Comparison of ENCODE assay signal across 1 cellular context in the genomic region with DNA sequence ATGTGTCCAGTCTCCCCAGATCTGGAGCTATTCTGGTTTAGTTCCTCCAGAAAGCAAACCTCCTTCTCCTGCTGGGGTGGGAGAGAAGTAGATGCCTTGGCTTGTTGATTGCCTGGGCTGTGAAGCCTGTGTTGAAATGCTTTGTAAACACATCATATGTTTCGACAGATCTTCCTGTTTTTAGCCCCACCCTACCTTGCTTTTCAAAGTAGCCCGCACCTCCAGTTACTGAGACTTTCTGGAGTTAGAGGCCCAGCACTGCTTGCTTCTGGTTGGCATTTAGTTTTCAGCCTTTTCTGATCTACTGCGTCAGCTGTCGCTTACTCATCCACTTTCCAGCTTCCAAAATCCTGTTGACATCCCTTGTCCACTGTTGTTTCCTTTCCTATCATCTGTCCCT.
A peak's percentile ranks its signal among the peaks of the same experiment; 100 is the strongest.
TF ChIP-seq lines count a peak whose summit lies in the region.

No MANE protein-coding gene starts in this region.

TF ChIP-seq in HepG2, 621 proteins besides CTCF, POLR2A, EP300 and RAD21 (continued from another document and continues in another):
- TF ChIP-seq, protein P1, sequence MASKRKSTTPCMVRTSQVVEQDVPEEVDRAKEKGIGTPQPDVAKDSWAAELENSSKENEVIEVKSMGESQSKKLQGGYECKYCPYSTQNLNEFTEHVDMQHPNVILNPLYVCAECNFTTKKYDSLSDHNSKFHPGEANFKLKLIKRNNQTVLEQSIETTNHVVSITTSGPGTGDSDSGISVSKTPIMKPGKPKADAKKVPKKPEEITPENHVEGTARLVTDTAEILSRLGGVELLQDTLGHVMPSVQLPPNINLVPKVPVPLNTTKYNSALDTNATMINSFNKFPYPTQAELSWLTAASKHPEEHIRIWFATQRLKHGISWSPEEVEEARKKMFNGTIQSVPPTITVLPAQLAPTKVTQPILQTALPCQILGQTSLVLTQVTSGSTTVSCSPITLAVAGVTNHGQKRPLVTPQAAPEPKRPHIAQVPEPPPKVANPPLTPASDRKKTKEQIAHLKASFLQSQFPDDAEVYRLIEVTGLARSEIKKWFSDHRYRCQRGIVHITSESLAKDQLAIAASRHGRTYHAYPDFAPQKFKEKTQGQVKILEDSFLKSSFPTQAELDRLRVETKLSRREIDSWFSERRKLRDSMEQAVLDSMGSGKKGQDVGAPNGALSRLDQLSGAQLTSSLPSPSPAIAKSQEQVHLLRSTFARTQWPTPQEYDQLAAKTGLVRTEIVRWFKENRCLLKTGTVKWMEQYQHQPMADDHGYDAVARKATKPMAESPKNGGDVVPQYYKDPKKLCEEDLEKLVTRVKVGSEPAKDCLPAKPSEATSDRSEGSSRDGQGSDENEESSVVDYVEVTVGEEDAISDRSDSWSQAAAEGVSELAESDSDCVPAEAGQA (IDR thresholded peaks at IDR 0.05; ENCODE audit: low read depth): no peak
- TF ChIP-seq, protein P1 (CRISPR knock-in tag; IDR thresholded peaks at IDR 0.05; ENCODE audit: borderline replicate concordance): no peak
- TF ChIP-seq ARNTL (CRISPR knock-in tag; IDR thresholded peaks at IDR 0.05) (0 out of 2 replicates have a peak, but pooled peaks have one; percentile 25), ZNF615 (CRISPR knock-in tag; IDR thresholded peaks at IDR 0.05; ENCODE audit: borderline replicate concordance) (no peak), NFYB (CRISPR knock-in tag; IDR thresholded peaks at IDR 0.05) (no peak), FOXK2 (IDR thresholded peaks at IDR 0.05) (no peak), MIER2 (CRISPR knock-in tag; IDR thresholded peaks at IDR 0.05) (no peak), MAFG (CRISPR knock-in tag; IDR thresholded peaks at IDR 0.05) (no peak), STAG1 (CRISPR knock-in tag; IDR thresholded peaks at IDR 0.05) (no peak), PCBP2 (optimal IDR thresholded peaks at IDR 0.05; ENCODE audit: low read depth, low read length, poor library complexity, severe bottlenecking) (no peak), ATAD3A (CRISPR knock-in tag; IDR thresholded peaks at IDR 0.05) (no peak), FOXK1 (CRISPR knock-in tag; IDR thresholded peaks at IDR 0.05; ENCODE audit: borderline replicate concordance, low read depth) (peak; percentile 82; the same call in 1 of the 2 replicates), DMAP1 (CRISPR knock-in tag; IDR thresholded peaks at IDR 0.05) (no peak), SCMH1 (CRISPR knock-in tag; IDR thresholded peaks at IDR 0.05; ENCODE audit: borderline replicate concordance) (no peak), ZNF891 (CRISPR knock-in tag; IDR thresholded peaks at IDR 0.05) (no peak), KDM5A (IDR thresholded peaks at IDR 0.05; ENCODE audit: borderline replicate concordance, low read length) (no peak), ZFYVE20 (CRISPR knock-in tag; IDR thresholded peaks at IDR 0.05; ENCODE audit: borderline replicate concordance, low read depth) (no peak), EED (CRISPR knock-in tag; IDR thresholded peaks at IDR 0.05) (no peak), PHF5A (CRISPR knock-in tag; IDR thresholded peaks at IDR 0.05; ENCODE audit: low read depth, unreplicated experiment) (no peak), CBX1 (IDR thresholded peaks at IDR 0.05; ENCODE audit: low read depth) (no peak)
- TF ChIP-seq, protein P2, sequence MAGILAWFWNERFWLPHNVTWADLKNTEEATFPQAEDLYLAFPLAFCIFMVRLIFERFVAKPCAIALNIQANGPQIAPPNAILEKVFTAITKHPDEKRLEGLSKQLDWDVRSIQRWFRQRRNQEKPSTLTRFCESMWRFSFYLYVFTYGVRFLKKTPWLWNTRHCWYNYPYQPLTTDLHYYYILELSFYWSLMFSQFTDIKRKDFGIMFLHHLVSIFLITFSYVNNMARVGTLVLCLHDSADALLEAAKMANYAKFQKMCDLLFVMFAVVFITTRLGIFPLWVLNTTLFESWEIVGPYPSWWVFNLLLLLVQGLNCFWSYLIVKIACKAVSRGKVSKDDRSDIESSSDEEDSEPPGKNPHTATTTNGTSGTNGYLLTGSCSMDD (CRISPR knock-in tag; IDR thresholded peaks at IDR 0.05): no peak
- TF ChIP-seq, protein P3, sequence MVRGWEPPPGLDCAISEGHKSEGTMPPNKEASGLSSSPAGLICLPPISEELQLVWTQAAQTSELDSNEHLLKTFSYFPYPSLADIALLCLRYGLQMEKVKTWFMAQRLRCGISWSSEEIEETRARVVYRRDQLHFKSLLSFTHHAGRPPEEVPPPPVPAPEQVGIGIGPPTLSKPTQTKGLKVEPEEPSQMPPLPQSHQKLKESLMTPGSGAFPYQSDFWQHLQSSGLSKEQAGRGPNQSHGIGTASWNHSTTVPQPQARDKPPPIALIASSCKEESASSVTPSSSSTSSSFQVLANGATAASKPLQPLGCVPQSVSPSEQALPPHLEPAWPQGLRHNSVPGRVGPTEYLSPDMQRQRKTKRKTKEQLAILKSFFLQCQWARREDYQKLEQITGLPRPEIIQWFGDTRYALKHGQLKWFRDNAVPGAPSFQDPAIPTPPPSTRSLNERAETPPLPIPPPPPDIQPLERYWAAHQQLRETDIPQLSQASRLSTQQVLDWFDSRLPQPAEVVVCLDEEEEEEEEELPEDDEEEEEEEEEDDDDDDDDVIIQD (CRISPR knock-in tag; IDR thresholded peaks at IDR 0.05; ENCODE audit: low read depth): no peak
- TF ChIP-seq, protein P4, sequence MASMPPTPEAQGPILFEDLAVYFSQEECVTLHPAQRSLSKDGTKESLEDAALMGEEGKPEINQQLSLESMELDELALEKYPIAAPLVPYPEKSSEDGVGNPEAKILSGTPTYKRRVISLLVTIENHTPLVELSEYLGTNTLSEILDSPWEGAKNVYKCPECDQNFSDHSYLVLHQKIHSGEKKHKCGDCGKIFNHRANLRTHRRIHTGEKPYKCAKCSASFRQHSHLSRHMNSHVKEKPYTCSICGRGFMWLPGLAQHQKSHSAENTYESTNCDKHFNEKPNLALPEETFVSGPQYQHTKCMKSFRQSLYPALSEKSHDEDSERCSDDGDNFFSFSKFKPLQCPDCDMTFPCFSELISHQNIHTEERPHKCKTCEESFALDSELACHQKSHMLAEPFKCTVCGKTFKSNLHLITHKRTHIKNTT (CRISPR knock-in tag; IDR thresholded peaks at IDR 0.05): no peak
- TF ChIP-seq, protein P5, sequence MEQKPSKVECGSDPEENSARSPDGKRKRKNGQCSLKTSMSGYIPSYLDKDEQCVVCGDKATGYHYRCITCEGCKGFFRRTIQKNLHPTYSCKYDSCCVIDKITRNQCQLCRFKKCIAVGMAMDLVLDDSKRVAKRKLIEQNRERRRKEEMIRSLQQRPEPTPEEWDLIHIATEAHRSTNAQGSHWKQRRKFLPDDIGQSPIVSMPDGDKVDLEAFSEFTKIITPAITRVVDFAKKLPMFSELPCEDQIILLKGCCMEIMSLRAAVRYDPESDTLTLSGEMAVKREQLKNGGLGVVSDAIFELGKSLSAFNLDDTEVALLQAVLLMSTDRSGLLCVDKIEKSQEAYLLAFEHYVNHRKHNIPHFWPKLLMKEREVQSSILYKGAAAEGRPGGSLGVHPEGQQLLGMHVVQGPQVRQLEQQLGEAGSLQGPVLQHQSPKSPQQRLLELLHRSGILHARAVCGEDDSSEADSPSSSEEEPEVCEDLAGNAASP (CRISPR knock-in tag; IDR thresholded peaks at IDR 0.05; ENCODE audit: borderline replicate concordance): 0 out of 2 replicates have a peak, but pooled peaks have one; percentile 12
- TF ChIP-seq, protein P6, sequence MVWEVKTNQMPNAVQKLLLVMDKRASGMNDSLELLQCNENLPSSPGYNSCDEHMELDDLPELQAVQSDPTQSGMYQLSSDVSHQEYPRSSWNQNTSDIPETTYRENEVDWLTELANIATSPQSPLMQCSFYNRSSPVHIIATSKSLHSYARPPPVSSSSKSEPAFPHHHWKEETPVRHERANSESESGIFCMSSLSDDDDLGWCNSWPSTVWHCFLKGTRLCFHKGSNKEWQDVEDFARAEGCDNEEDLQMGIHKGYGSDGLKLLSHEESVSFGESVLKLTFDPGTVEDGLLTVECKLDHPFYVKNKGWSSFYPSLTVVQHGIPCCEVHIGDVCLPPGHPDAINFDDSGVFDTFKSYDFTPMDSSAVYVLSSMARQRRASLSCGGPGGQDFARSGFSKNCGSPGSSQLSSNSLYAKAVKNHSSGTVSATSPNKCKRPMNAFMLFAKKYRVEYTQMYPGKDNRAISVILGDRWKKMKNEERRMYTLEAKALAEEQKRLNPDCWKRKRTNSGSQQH (CRISPR knock-in tag; IDR thresholded peaks at IDR 0.05; ENCODE audit: low read depth): no peak
- TF ChIP-seq, protein P7, sequence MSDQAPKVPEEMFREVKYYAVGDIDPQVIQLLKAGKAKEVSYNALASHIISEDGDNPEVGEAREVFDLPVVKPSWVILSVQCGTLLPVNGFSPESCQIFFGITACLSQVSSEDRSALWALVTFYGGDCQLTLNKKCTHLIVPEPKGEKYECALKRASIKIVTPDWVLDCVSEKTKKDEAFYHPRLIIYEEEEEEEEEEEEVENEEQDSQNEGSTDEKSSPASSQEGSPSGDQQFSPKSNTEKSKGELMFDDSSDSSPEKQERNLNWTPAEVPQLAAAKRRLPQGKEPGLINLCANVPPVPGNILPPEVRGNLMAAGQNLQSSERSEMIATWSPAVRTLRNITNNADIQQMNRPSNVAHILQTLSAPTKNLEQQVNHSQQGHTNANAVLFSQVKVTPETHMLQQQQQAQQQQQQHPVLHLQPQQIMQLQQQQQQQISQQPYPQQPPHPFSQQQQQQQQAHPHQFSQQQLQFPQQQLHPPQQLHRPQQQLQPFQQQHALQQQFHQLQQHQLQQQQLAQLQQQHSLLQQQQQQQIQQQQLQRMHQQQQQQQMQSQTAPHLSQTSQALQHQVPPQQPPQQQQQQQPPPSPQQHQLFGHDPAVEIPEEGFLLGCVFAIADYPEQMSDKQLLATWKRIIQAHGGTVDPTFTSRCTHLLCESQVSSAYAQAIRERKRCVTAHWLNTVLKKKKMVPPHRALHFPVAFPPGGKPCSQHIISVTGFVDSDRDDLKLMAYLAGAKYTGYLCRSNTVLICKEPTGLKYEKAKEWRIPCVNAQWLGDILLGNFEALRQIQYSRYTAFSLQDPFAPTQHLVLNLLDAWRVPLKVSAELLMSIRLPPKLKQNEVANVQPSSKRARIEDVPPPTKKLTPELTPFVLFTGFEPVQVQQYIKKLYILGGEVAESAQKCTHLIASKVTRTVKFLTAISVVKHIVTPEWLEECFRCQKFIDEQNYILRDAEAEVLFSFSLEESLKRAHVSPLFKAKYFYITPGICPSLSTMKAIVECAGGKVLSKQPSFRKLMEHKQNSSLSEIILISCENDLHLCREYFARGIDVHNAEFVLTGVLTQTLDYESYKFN (CRISPR knock-in tag; conservative IDR thresholded peaks at IDR 0.05): peak; percentile 60
- TF ChIP-seq, protein P8, sequence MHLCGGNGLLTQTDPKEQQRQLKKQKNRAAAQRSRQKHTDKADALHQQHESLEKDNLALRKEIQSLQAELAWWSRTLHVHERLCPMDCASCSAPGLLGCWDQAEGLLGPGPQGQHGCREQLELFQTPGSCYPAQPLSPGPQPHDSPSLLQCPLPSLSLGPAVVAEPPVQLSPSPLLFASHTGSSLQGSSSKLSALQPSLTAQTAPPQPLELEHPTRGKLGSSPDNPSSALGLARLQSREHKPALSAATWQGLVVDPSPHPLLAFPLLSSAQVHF (CRISPR knock-in tag; IDR thresholded peaks at IDR 0.05): no peak
- TF ChIP-seq, protein P9, sequence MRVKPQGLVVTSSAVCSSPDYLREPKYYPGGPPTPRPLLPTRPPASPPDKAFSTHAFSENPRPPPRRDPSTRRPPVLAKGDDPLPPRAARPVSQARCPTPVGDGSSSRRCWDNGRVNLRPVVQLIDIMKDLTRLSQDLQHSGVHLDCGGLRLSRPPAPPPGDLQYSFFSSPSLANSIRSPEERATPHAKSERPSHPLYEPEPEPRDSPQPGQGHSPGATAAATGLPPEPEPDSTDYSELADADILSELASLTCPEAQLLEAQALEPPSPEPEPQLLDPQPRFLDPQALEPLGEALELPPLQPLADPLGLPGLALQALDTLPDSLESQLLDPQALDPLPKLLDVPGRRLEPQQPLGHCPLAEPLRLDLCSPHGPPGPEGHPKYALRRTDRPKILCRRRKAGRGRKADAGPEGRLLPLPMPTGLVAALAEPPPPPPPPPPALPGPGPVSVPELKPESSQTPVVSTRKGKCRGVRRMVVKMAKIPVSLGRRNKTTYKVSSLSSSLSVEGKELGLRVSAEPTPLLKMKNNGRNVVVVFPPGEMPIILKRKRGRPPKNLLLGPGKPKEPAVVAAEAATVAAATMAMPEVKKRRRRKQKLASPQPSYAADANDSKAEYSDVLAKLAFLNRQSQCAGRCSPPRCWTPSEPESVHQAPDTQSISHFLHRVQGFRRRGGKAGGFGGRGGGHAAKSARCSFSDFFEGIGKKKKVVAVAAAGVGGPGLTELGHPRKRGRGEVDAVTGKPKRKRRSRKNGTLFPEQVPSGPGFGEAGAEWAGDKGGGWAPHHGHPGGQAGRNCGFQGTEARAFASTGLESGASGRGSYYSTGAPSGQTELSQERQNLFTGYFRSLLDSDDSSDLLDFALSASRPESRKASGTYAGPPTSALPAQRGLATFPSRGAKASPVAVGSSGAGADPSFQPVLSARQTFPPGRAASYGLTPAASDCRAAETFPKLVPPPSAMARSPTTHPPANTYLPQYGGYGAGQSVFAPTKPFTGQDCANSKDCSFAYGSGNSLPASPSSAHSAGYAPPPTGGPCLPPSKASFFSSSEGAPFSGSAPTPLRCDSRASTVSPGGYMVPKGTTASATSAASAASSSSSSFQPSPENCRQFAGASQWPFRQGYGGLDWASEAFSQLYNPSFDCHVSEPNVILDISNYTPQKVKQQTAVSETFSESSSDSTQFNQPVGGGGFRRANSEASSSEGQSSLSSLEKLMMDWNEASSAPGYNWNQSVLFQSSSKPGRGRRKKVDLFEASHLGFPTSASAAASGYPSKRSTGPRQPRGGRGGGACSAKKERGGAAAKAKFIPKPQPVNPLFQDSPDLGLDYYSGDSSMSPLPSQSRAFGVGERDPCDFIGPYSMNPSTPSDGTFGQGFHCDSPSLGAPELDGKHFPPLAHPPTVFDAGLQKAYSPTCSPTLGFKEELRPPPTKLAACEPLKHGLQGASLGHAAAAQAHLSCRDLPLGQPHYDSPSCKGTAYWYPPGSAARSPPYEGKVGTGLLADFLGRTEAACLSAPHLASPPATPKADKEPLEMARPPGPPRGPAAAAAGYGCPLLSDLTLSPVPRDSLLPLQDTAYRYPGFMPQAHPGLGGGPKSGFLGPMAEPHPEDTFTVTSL (CRISPR knock-in tag; IDR thresholded peaks at IDR 0.05; ENCODE audit: borderline replicate concordance): peak; percentile 30; the same call in 1 of the 2 replicates
